Comparison of ENCODE assay signal across 8 cellular contexts in the genomic region with DNA sequence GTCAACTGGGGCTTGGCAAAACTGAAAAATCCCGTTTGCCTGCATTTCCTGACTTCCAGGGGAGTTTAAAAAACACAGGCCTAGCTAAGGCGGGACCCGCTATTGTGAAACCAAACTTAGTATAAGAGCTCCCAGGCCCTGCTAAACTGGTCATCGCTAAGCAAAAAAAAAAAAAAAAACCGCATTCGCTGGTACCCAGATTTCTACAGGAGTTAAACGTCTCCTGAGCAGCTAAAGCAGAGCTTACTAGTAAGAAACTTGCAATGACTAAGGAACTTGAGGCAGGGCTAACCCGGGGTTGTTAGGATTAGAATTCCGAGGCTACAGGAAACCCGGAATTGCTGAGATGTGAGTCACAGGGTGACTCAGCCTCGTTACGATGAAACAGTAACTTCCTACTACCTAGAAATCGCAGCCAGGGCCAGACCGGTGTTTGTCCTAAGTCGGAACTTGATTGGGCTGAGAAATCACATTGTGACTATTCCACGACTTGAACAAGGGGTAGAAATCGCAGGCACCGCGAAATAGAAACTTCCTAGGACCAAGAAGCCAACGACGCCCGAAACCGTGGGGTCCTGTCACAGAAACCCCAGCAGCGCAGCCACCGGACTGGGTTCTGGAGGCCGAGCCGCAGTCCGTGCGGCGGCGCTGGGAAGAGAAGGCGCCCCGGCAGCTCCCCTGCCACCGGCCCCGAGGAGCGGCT.
DNase-seq lines count a peak whose midpoint lies in the region; ATAC-seq, FAIRE-seq and TF ChIP-seq lines count a peak whose summit lies in the region.

No MANE protein-coding gene starts in this region.

- H3K9me3 ChIP-seq in BLaER1: peaks cover 11% of the 10 kb centered on the region

- H3K27me3 ChIP-seq in BLaER1: peaks cover 75% of the 10 kb centered on the region

- no peaks in the 10 kb centered on the region for H3K36me3 ChIP-seq in BLaER1

- H3K4me1 ChIP-seq in BLaER1: peaks cover 31% of the 10 kb centered on the region

- no peak overlapping the region for H3K27ac ChIP-seq in BLaER1

- peaks cover 59% of the 10 kb centered on the region for H4K20me1 ChIP-seq in BLaER1

- peak overlapping the region; percentile 68 for H3K4me3 ChIP-seq in BLaER1
- peak overlapping the region; percentile 47 to 66 for H3K4me3 ChIP-seq in foreskin fibroblast (ENCODE audit: low read depth in 1 of 2, low read length in 2 of 2)

- no peak for TF ChIP-seq CTCF in foreskin fibroblast (IDR thresholded peaks at IDR 0.05; ENCODE audit: low read depth, low read length)

- DNase-seq in GM19240 (ENCODE audit: insufficient read length, low spot score): peak; percentile 2
- DNase-seq in RCC 7860 (ENCODE audit: low spot score): peak; percentile 100
- peak; percentile 51 for DNase-seq in activated T-helper 1 cell treated with Interleukin-2 at 50 U/mL for 16 hours (ENCODE audit: low read depth)
- DNase-seq in foreskin fibroblast: peak; percentile 99
- peak; percentile 87 for DNase-seq in posterior vena cava (ENCODE audit: low spot score)
- DNase-seq in urothelium cell line (ENCODE audit: low spot score): peak; percentile 97

- ATAC-seq in HG03439 (IDR thresholded peaks at IDR 0.05; ENCODE audit: unreplicated experiment): peak; percentile 45

- H3K4me2 ChIP-seq in BLaER1: peak overlapping the region; percentile 97

- FAIRE-seq in RCC 7860 (lab: Jason Lieb, UNC): peak; percentile 99
- FAIRE-seq in urothelium cell line (lab: Jason Lieb, UNC): peak; percentile 32

- H3K9ac ChIP-seq in BLaER1: peak overlapping the region; percentile 48; the same call in 1 of the 2 replicates

- intact Hi-C loops in posterior vena cava (cut with DNase I): loop anchor here (5.0 kb wide), 2 partner anchors 42 to 627 kb away; no protein-coding TSS in a partner anchor

Comparison
In these comparisons a context has a peak if more than half of its experiments do, and no peak if none do; other contexts are left out.
1. DNase-seq: peak in every context shown above with its lines; median percentile 100 in RCC 7860; 99 in foreskin fibroblast; 97 in urothelium cell line; 87 in posterior vena cava; 51 in activated T-helper 1 cell treated with Interleukin-2 at 50 U/mL for 16 hours; 2 in GM19240.